15 cellular contexts compared by ENCODE assay signal in the genomic region with DNA sequence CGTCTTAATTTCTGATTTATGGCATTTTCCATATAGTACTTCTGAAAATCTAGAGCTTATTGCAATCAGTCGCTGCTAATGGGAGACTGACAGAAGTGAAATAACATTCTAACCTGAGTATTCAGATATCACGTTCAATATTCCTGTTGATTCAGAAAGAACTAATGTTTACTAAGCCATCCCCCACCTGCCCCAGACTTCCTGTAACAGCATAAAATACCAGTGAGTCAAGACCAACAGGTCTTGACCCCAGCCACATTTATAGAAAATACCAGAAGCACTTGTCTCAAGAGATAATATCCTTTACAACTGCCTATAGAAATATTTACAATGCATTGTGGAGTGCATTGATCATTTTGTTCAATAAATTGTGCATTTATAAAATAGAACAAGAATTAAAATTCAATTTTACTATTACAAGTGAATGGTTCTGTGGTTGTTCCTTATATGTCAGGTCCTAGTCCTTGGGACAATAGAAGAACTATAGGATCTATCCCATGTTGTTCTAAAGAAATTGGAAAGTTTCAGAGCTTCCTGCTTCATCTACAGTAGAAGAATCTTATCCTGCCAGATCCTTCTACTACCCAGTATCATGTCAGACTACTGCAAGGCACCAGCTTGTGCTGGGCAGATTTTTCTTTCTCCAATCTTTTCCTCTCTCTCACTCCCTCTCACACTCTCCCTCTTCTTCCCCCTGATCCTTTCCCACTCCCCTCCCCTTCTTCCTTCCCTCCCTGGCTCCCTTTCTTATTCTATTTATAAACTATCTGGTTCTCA.
DNase-seq lines count a peak whose midpoint lies in the region; ATAC-seq, FAIRE-seq and TF ChIP-seq lines count a peak whose summit lies in the region.
"Had no signal": no experiment of that assay in that cellular context is flagged by ENCODE, and none has a peak within 500 bp of the region (broad histone marks: within the 10 kb centered on the region; RNA-seq: fewer than 3 reads in every experiment).

No MANE protein-coding gene starts in this region.

- no peaks in the 10 kb centered on the region for H3K79me2 ChIP-seq in endothelial cell of umbilical vein (ENCODE audit: control insufficient read depth, insufficient read depth, low read length)

- no peak for TF ChIP-seq CTCF in Panc1 (IDR thresholded peaks at IDR 0.05)
- no peak for TF ChIP-seq CTCF in endothelial cell of umbilical vein (IDR thresholded peaks at IDR 0.05; ENCODE audit: extremely low read depth in 1 of 2, insufficient read depth in 1 of 2, low read depth in 1 of 2, low read length in 2 of 2)

- peak; percentile 8 for DNase-seq in HS-5 (ENCODE audit: low read depth)
- peak; percentile 20 for DNase-seq in Panc1 (ENCODE audit: low read depth, low spot score)
- DNase-seq in endothelial cell of umbilical vein (ENCODE audit: low read depth, low spot score), result peak; percentile 93
- peak; percentile 82 for DNase-seq in pulmonary artery endothelial cell (ENCODE audit: low read depth, low spot score)
- DNase-seq in activated CD4-positive, alpha-beta T cell treated with anti-CD3 and anti-CD28 coated beads for 36 hours, result no peak
- DNase-seq in stimulated activated CD4-positive, alpha-beta T cell treated with anti-CD3 and anti-CD28 coated beads, Interleukin-2, amount 100 ng/mL, for 24 hours, result no peak
- DNase-seq: activated CD4-positive, alpha-beta memory T cell treated with anti-CD3 and anti-CD28 coated beads for 36 hours; CD8-positive, alpha-beta memory T cell; lower lobe of right lung; NCI-H1048; NCI-H446; RPMI8226 had no signal

- ATAC-seq in Panc1 (no peak), HG02798 (IDR thresholded peaks at IDR 0.05; ENCODE audit: poor library complexity, unreplicated experiment) (no peak)
- ATAC-seq in activated CD4-positive, alpha-beta T cell treated with anti-CD3 and anti-CD28 coated beads for 36 hours, result no peak
- ATAC-seq: HCT116, lower lobe of right lung had no signal

- no peaks in the 10 kb centered on the region for H3K27me3 Mint-ChIP-seq in activated CD4-positive, alpha-beta T cell treated with anti-CD3 and anti-CD28 coated beads for 36 hours
- H3K27me3 Mint-ChIP-seq: activated CD4-positive, alpha-beta memory T cell treated with anti-CD3 and anti-CD28 coated beads for 36 hours; CD8-positive, alpha-beta memory T cell had no signal

- intact Hi-C loops in Panc1 (cut with micrococcal nuclease; ENCODE audit: unreplicated experiment) (no loop called here), endothelial cell of umbilical vein (cut with micrococcal nuclease) (loop anchor here (1.0 to 10.0 kb wide), 10 partner anchors 39 to 1901 kb away; a partner anchor contains a TSS)
- intact Hi-C loops in activated CD4-positive, alpha-beta T cell treated with anti-CD3 and anti-CD28 coated beads for 36 hours (cut with DNase I, micrococcal nuclease), result no loop called here

- in situ Hi-C loops in Panc1 (cut with HindIII; ENCODE audit: low pct_unique_long_range_greater_than_20kb, low sequenced_read_pairs), result no loop called here

- dilution Hi-C loops in endothelial cell of umbilical vein (cut with MboI; ENCODE audit: extremely low pct_ligation_motif_present, low sequenced_read_pairs), result no loop called here

- H3K27ac Mint-ChIP-seq in activated CD4-positive, alpha-beta T cell treated with anti-CD3 and anti-CD28 coated beads for 36 hours, result no peak overlapping the region
- H3K27ac Mint-ChIP-seq: activated CD4-positive, alpha-beta memory T cell treated with anti-CD3 and anti-CD28 coated beads for 36 hours; CD8-positive, alpha-beta memory T cell had no signal

- peak overlapping the region; percentile 92 for H3K4me2 ChIP-seq in endothelial cell of umbilical vein (ENCODE audit: insufficient read depth, low read length)

- H2AFZ ChIP-seq in endothelial cell of umbilical vein (ENCODE audit: low read depth, low read length), result peak overlapping the region; percentile 53

- peaks cover 14% of the 10 kb centered on the region for H3K4me1 Mint-ChIP-seq in activated CD4-positive, alpha-beta T cell treated with anti-CD3 and anti-CD28 coated beads for 36 hours

- no peaks in the 10 kb centered on the region for H3K9me1 ChIP-seq in endothelial cell of umbilical vein (replicated peaks; ENCODE audit: control insufficient read depth, extremely low read depth, insufficient read depth, low read length)

- no peak overlapping the region for H3K4me3 Mint-ChIP-seq in activated CD4-positive, alpha-beta T cell treated with anti-CD3 and anti-CD28 coated beads for 36 hours
- H3K4me3 Mint-ChIP-seq: activated CD4-positive, alpha-beta memory T cell treated with anti-CD3 and anti-CD28 coated beads for 36 hours; CD8-positive, alpha-beta memory T cell; neural crest cell had no signal

- H3K27ac ChIP-seq in Panc1 (ENCODE audit: low read length) (no peak overlapping the region), endothelial cell of umbilical vein (ENCODE audit: insufficient read depth, low read depth, low read length) (peak overlapping the region; percentile 73)
- H3K27ac ChIP-seq: lower lobe of right lung had no signal

- no peaks in the 10 kb centered on the region for H3K36me3 Mint-ChIP-seq in activated CD4-positive, alpha-beta T cell treated with anti-CD3 and anti-CD28 coated beads for 36 hours (ENCODE audit: low read depth)
- H3K36me3 Mint-ChIP-seq: activated CD4-positive, alpha-beta memory T cell treated with anti-CD3 and anti-CD28 coated beads for 36 hours; CD8-positive, alpha-beta memory T cell had no signal

- POLR2A ChIA-PET in Panc1 (lab: Charles Lee) (no interaction called here), endothelial cell of umbilical vein (lab: Charles Lee) (no interaction called here)
- POLR2A ChIA-PET in activated CD4-positive, alpha-beta T cell treated with anti-CD3 and anti-CD28 coated beads for 36 hours (lab: Charles Lee), result no interaction called here

- no peaks in the 10 kb centered on the region for H3K4me1 ChIP-seq in Panc1 (ENCODE audit: control insufficient read depth, insufficient read depth, low read length)
- H3K4me1 ChIP-seq in endothelial cell of umbilical vein (ENCODE audit: control insufficient read depth, extremely low read depth, insufficient read depth, low read length), result peaks cover 40% of the 10 kb centered on the region

- TF ChIP-seq POLR2A in endothelial cell of umbilical vein (IDR thresholded peaks at IDR 0.05; ENCODE audit: low read depth, low read length), result peak; percentile 50

- H4K20me1 ChIP-seq in endothelial cell of umbilical vein (replicated peaks; ENCODE audit: control insufficient read depth, extremely low read depth, insufficient read depth, low read length), result no peaks in the 10 kb centered on the region

- FAIRE-seq in endothelial cell of umbilical vein (lab: Jason Lieb, UNC), result peak; percentile 84

- peak overlapping the region; percentile 69 for H3K9ac ChIP-seq in endothelial cell of umbilical vein (replicated peaks; ENCODE audit: extremely low read depth, insufficient read depth, low read length)

- H3K27me3 ChIP-seq in Panc1 (ENCODE audit: control insufficient read depth, insufficient read depth, low read length) (no peaks in the 10 kb centered on the region), endothelial cell of umbilical vein (ENCODE audit: control insufficient read depth in 2 of 2, insufficient read depth in 2 of 2, low read length in 2 of 2) (no peaks in the 10 kb centered on the region)

- BruUV-seq in Panc1 (replicated peaks; lab: Mats Ljungman, UMichigan) (no TSS peak), endothelial cell of umbilical vein (replicated peaks; lab: Mats Ljungman, UMichigan) (no TSS peak)

- H3K9me3 ChIP-seq in Panc1 (ENCODE audit: control insufficient read depth, insufficient read depth, low read depth, low read length) (no peaks in the 10 kb centered on the region), endothelial cell of umbilical vein (replicated peaks; ENCODE audit: control insufficient read depth, insufficient read depth, low read length) (no peaks in the 10 kb centered on the region)
- H3K9me3 ChIP-seq: lower lobe of right lung had no signal

- H3K36me3 ChIP-seq in Panc1 (ENCODE audit: control insufficient read depth, insufficient read depth, low read length) (no peaks in the 10 kb centered on the region), endothelial cell of umbilical vein (ENCODE audit: control insufficient read depth in 2 of 2, extremely low read depth in 1 of 2, insufficient read depth in 2 of 2, low read length in 2 of 2) (no peaks in the 10 kb centered on the region)
- H3K36me3 ChIP-seq: lower lobe of right lung had no signal

- H3K9me3 Mint-ChIP-seq in activated CD4-positive, alpha-beta T cell treated with anti-CD3 and anti-CD28 coated beads for 36 hours (ENCODE audit: low read depth), result no peaks in the 10 kb centered on the region
- H3K9me3 Mint-ChIP-seq: activated CD4-positive, alpha-beta memory T cell treated with anti-CD3 and anti-CD28 coated beads for 36 hours; CD8-positive, alpha-beta memory T cell; neural crest cell had no signal

- H3K4me3 ChIP-seq in Panc1 (ENCODE audit: low read depth in 2 of 2, low read length in 2 of 2) (no peak overlapping the region), endothelial cell of umbilical vein (replicated peaks in 1 of 3; ENCODE audit: insufficient read depth in 1 of 3, low read depth in 1 of 3, low read length in 3 of 3) (peak overlapping the region in 1 of 3 experiments; percentile 37)
- H3K4me3 ChIP-seq: lower lobe of right lung had no signal

- CTCF ChIA-PET in Panc1 (lab: Charles Lee), result no interaction called here
- CTCF ChIA-PET in endothelial cell of umbilical vein (lab: Charles Lee), result interaction anchor here (0.6 to 2.1 kb wide), 9 partner anchors 10 to 1900 kb away, joined by 3 to 15 read pairs (median 3); no protein-coding TSS in a partner anchor
- CTCF ChIA-PET in activated CD4-positive, alpha-beta T cell treated with anti-CD3 and anti-CD28 coated beads for 36 hours (lab: Charles Lee), result no interaction called here

TF ChIP-seq in endothelial cell of umbilical vein, 7 proteins besides CTCF, POLR2A, EP300 and RAD21:
- TF ChIP-seq EZH2 (IDR thresholded peaks at IDR 0.05; ENCODE audit: borderline replicate concordance, low read depth, low read length, severe bottlenecking) (no peak), JUN (IDR thresholded peaks at IDR 0.05; ENCODE audit: borderline replicate concordance, insufficient read depth, insufficient read length, low read depth) (peak; percentile 91), GATA2 (IDR thresholded peaks at IDR 0.05; ENCODE audit: insufficient read depth, insufficient read length, low read depth, low read length) (peak; percentile 91), POLR2AphosphoS5 (IDR thresholded peaks at IDR 0.05; ENCODE audit: insufficient read depth, low read depth, low read length) (peak; percentile 92), FOS (IDR thresholded peaks at IDR 0.05; ENCODE audit: borderline replicate concordance, insufficient read depth, low read length) (peak; percentile 89)

Comparison
In these comparisons a context has a peak if more than half of its experiments do, and no peak if none do; other contexts are left out.
1. DNase-seq: peak in HS-5 (single experiment), Panc1 (single experiment), endothelial cell of umbilical vein (single experiment) and pulmonary artery endothelial cell (single experiment); none in activated CD4-positive, alpha-beta T cell treated with anti-CD3 and anti-CD28 coated beads for 36 hours (single experiment) and stimulated activated CD4-positive, alpha-beta T cell treated with anti-CD3 and anti-CD28 coated beads, Interleukin-2, amount 100 ng/mL, for 24 hours (0 of 2).